Comparison of ENCODE assay signal across 1 cellular context in the genomic region with DNA sequence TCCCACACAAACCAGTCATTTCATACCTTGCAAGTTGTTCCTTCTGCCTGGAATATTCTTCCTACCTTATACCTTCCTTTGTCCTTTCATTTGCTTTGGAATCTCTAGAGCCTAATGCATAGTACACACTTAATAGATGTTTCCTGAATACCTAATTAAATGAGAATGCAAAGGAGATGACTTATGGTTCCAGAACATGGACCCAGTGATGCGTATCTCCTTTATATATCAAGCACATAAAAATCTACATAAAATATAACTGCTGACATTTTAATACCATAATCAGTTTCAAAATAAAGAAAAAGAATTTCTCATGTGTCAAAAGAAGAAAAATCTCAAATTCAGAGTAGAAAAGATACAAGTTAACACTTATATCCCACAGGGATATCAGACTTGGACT.
TF ChIP-seq lines count a peak whose summit lies in the region.

No MANE protein-coding gene starts in this region.

TF ChIP-seq in HepG2, 621 proteins besides CTCF, POLR2A, EP300 and RAD21:
- TF ChIP-seq CREM (IDR thresholded peaks at IDR 0.05) (no peak), CREM (CRISPR knock-in tag; IDR thresholded peaks at IDR 0.05) (no peak), NR2C2 (CRISPR knock-in tag; IDR thresholded peaks at IDR 0.05; ENCODE audit: borderline replicate concordance) (no peak), ZNF121 (CRISPR knock-in tag; IDR thresholded peaks at IDR 0.05) (no peak), SYNCRIP (IDR thresholded peaks at IDR 0.05; ENCODE audit: insufficient read depth, low read depth, low read length) (no peak), ZNF460 (CRISPR knock-in tag; IDR thresholded peaks at IDR 0.05; ENCODE audit: borderline replicate concordance) (no peak), RXRA (CRISPR knock-in tag; IDR thresholded peaks at IDR 0.05) (no peak), ZNF816 (CRISPR knock-in tag; IDR thresholded peaks at IDR 0.05; ENCODE audit: borderline replicate concordance) (no peak), MEIS1 (CRISPR knock-in tag; IDR thresholded peaks at IDR 0.05; ENCODE audit: borderline replicate concordance) (no peak), ZNF260 (CRISPR knock-in tag; IDR thresholded peaks at IDR 0.05; ENCODE audit: borderline replicate concordance, low read depth) (no peak), ZNF839 (CRISPR knock-in tag; IDR thresholded peaks at IDR 0.05; ENCODE audit: borderline replicate concordance) (no peak), ZNF335 (CRISPR knock-in tag; IDR thresholded peaks at IDR 0.05) (no peak), ADNP (CRISPR knock-in tag; IDR thresholded peaks at IDR 0.05) (no peak), ZSCAN12 (CRISPR knock-in tag; IDR thresholded peaks at IDR 0.05) (no peak), HDAC1 (CRISPR knock-in tag; IDR thresholded peaks at IDR 0.05) (no peak), ZNF510 (CRISPR knock-in tag; IDR thresholded peaks at IDR 0.05; ENCODE audit: low read depth) (no peak), ZNF773 (CRISPR knock-in tag; IDR thresholded peaks at IDR 0.05; ENCODE audit: borderline replicate concordance) (no peak)
